12 cellular contexts compared by ENCODE assay signal in genomic region chr5:172117977-172118701, GRCh38.
DNase-seq lines count a peak whose midpoint lies in the region; ATAC-seq and TF ChIP-seq lines count a peak whose summit lies in the region.
"Had no signal": no experiment of that assay in that cellular context is flagged by ENCODE, and none has a peak within 500 bp of the region (broad histone marks: within the 10 kb centered on the region; RNA-seq: fewer than 3 reads in every experiment).

No MANE protein-coding gene starts in this region.

- H3K4me3 Mint-ChIP-seq in HFFc6: no peak overlapping the region
- H3K4me3 Mint-ChIP-seq in activated naive CD8-positive, alpha-beta T cell treated with anti-CD3 and anti-CD28 coated beads for 36 hours: no peak overlapping the region

- no peaks in the 10 kb centered on the region for H3K36me3 ChIP-seq in ovary
- H3K36me3 ChIP-seq: suprapubic skin had no signal

- no peak for TF ChIP-seq POLR2A in ovary (IDR thresholded peaks at IDR 0.05)

- H3K27me3 ChIP-seq in ovary: no peaks in the 10 kb centered on the region
- H3K27me3 ChIP-seq: esophagus muscularis mucosa, suprapubic skin had no signal

- no peaks in the 10 kb centered on the region for H3K9me3 ChIP-seq in ovary
- H3K9me3 ChIP-seq: esophagus muscularis mucosa, suprapubic skin had no signal

- no peak overlapping the region for H3K27ac ChIP-seq in ovary
- H3K27ac ChIP-seq: esophagus muscularis mucosa, suprapubic skin had no signal

- no peaks in the 10 kb centered on the region; the same call in 1 of the 2 replicates for H3K27me3 Mint-ChIP-seq in HFFc6 (ENCODE audit: insufficient read depth)
- H3K27me3 Mint-ChIP-seq in activated naive CD8-positive, alpha-beta T cell treated with anti-CD3 and anti-CD28 coated beads for 36 hours: no peaks in the 10 kb centered on the region

- no peak for ATAC-seq in HG03439 (IDR thresholded peaks at IDR 0.05; ENCODE audit: unreplicated experiment)

- peak overlapping the region; percentile 42; the same call in 1 of the 2 replicates for H3K27ac Mint-ChIP-seq in HFFc6
- H3K27ac Mint-ChIP-seq in activated naive CD8-positive, alpha-beta T cell treated with anti-CD3 and anti-CD28 coated beads for 36 hours: peak overlapping the region; percentile 34

- whole genome bisulfite sequencing in ovary, 3 donors: 79 to 86% (median 82%) methylated on average over 9 of the region's 9 CpGs

- peaks cover 25% of the 10 kb centered on the region for H3K36me3 Mint-ChIP-seq in HFFc6 (ENCODE audit: low read depth)
- H3K36me3 Mint-ChIP-seq in activated naive CD8-positive, alpha-beta T cell treated with anti-CD3 and anti-CD28 coated beads for 36 hours: peaks cover 46% of the 10 kb centered on the region

- TF ChIP-seq EP300 in ovary (IDR thresholded peaks at IDR 0.05): no peak

- peaks cover under 1% of the 10 kb centered on the region for H3K4me1 ChIP-seq in ovary (ENCODE audit: insufficient read depth)

- intact Hi-C loops in ovary (cut with DNase I): no loop called here

- DNase-seq in CD1c-positive myeloid dendritic cell (ENCODE audit: extremely low spot score) (peak; percentile 35), HFFc6 (no peak), myocyte (ENCODE audit: low read depth) (peak; percentile 60), NCI-H226 (no peak), DMS153 (lab: John Stamatoyannopoulos, UW) (no peak), ovary (no peak)
- no peak for DNase-seq in activated naive CD8-positive, alpha-beta T cell treated with anti-CD3 and anti-CD28 coated beads for 36 hours
- DNase-seq: NCI-H1436, retina had no signal

- H3K4me3 ChIP-seq in ovary: no peak overlapping the region
- H3K4me3 ChIP-seq: esophagus muscularis mucosa, suprapubic skin had no signal

- H3K9me3 Mint-ChIP-seq in HFFc6: no peaks in the 10 kb centered on the region
- peaks cover 3% of the 10 kb centered on the region for H3K9me3 Mint-ChIP-seq in activated naive CD8-positive, alpha-beta T cell treated with anti-CD3 and anti-CD28 coated beads for 36 hours

- no peak for TF ChIP-seq CTCF in HFFc6 (IDR thresholded peaks at IDR 0.05)
- no peak for TF ChIP-seq CTCF in ovary (IDR thresholded peaks at IDR 0.05)

- peaks cover 22% of the 10 kb centered on the region for H3K4me1 Mint-ChIP-seq in HFFc6 (ENCODE audit: low read depth)
- peaks cover 48% of the 10 kb centered on the region for H3K4me1 Mint-ChIP-seq in activated naive CD8-positive, alpha-beta T cell treated with anti-CD3 and anti-CD28 coated beads for 36 hours

Comparison
In these comparisons a context has a peak if more than half of its experiments do, and no peak if none do; other contexts are left out.
1. DNase-seq: peak in CD1c-positive myeloid dendritic cell (single experiment) and myocyte (single experiment); none in HFFc6 (single experiment), activated naive CD8-positive, alpha-beta T cell treated with anti-CD3 and anti-CD28 coated beads for 36 hours (single experiment), NCI-H226 (single experiment), DMS153 (single experiment) and ovary (0 of 5).